8 cellular contexts compared by ENCODE assay signal in genomic region chr12:120257041-120257821, GRCh38. TPM values are rescaled to one million over a fixed set of nuclear protein-coding genes. Genes with fewer than 3 reads are reported as not detected.
DNase-seq lines count a peak whose midpoint lies in the region; ATAC-seq and TF ChIP-seq lines count a peak whose summit lies in the region.

No MANE protein-coding gene starts in this region.

- H2AFZ ChIP-seq in osteoblast (ENCODE audit: low read length), result no peak overlapping the region

- TF ChIP-seq CTCF in VCaP (conservative IDR thresholded peaks at IDR 0.05) (peak; percentile 20; the same call in 1 of the 2 replicates), foreskin fibroblast (IDR thresholded peaks at IDR 0.05; ENCODE audit: low read depth, low read length) (no peak), osteoblast (IDR thresholded peaks at IDR 0.05; ENCODE audit: extremely low read depth, low read depth, low read length) (peak; percentile 23)

- H3K4me3 ChIP-seq in foreskin fibroblast (ENCODE audit: low read depth in 1 of 2, low read length in 2 of 2) (peak overlapping the region; percentile 8 to 21), osteoblast (ENCODE audit: insufficient read depth, low read length) (peak overlapping the region; percentile 39)

- peaks cover 47% of the 10 kb centered on the region for H3K4me1 ChIP-seq in osteoblast (ENCODE audit: insufficient read depth, low read length)

- H4K20me1 ChIP-seq in osteoblast (ENCODE audit: insufficient read depth, low read length), result peaks cover 52% of the 10 kb centered on the region

- no peaks in the 10 kb centered on the region for H3K27me3 ChIP-seq in osteoblast (ENCODE audit: insufficient read depth, low read length)

- DNase-seq in EH (ENCODE audit: low read depth), result peak; percentile 95
- DNase-seq in foreskin fibroblast, result peak; percentile 92 to 94
- DNase-seq in osteoblast (ENCODE audit: insufficient read length, low spot score, missing footprints), result peak; percentile 93
- no peak for DNase-seq in NCI-H345 treated with DMSO at 0.1 percent for 48 hours (lab: John Stamatoyannopoulos, UW; ENCODE audit: unreplicated experiment)
- DNase-seq in DMS153 (lab: John Stamatoyannopoulos, UW), result no peak
- no peak for DNase-seq in ecto neural progenitor cell (ENCODE audit: low spot score)

- peaks cover 16% of the 10 kb centered on the region for H3K36me3 ChIP-seq in osteoblast (ENCODE audit: insufficient read depth, low read length)

- ATAC-seq in HG03039 (IDR thresholded peaks at IDR 0.05; ENCODE audit: unreplicated experiment), result no peak

- H3K9me3 ChIP-seq in osteoblast (ENCODE audit: low read depth, low read length), result no peaks in the 10 kb centered on the region

- H3K4me2 ChIP-seq in osteoblast (ENCODE audit: insufficient read depth, low read length), result peak overlapping the region; percentile 67

- peak overlapping the region; percentile 84 for H3K27ac ChIP-seq in VCaP
- peak overlapping the region; percentile 87 for H3K27ac ChIP-seq in osteoblast (ENCODE audit: low read depth, low read length)

- H3K79me2 ChIP-seq in osteoblast (ENCODE audit: insufficient read depth, low read length), result peaks cover 95% of the 10 kb centered on the region

RNA-seq across cellular contexts. Expression of gene PXN, which starts 8.3 kb away (rescaled TPM):
- total RNA-seq in osteoblast, result 41.6 and 46.3 TPM in 2 replicates

RNA-seq across cellular contexts. Expression of gene RNU4-2, which starts 34.5 kb away (rescaled TPM):
- total RNA-seq in osteoblast, result under 0.01 TPM in 2 replicates

RNA-seq across cellular contexts. Expression of gene RNU4-1, which starts 35.8 kb away (rescaled TPM):
- total RNA-seq in osteoblast, result under 0.01 TPM in 2 replicates

RNA-seq across cellular contexts. Expression of gene SIRT4, which starts 44.9 kb away (rescaled TPM):
- total RNA-seq in osteoblast, result 1.1 and 1.2 TPM in 2 replicates

RNA-seq across cellular contexts. Expression of gene RPLP0, which starts 56.3 kb away (rescaled TPM):
- total RNA-seq in osteoblast, result 2,042 and 2,075 TPM in 2 replicates

Comparison
In these comparisons a context has a peak if more than half of its experiments do, and no peak if none do; other contexts are left out.
1. DNase-seq: peak in EH (single experiment), foreskin fibroblast (2 of 2) and osteoblast (single experiment); none in NCI-H345 treated with DMSO at 0.1 percent for 48 hours (single experiment), DMS153 (single experiment) and ecto neural progenitor cell (single experiment).